ENCODE assay signal across 15 cellular contexts in genomic region chr12:125346361-125346760, GRCh38.
A peak's percentile ranks its signal among the peaks of the same experiment; 100 is the strongest.
DNase-seq lines count a peak whose midpoint lies in the region; ATAC-seq and TF ChIP-seq lines count a peak whose summit lies in the region.
"Had no signal": no experiment of that assay in that cellular context is flagged by ENCODE, and none has a peak within 500 bp of the region (broad histone marks: within the 10 kb centered on the region; RNA-seq: fewer than 3 reads in every experiment).

No MANE protein-coding gene starts in this region.

- H4K5ac ChIP-seq in mesendoderm (ENCODE audit: low read length) = no peak overlapping the region

- TF ChIP-seq POLR2A in esophagus muscularis mucosa (IDR thresholded peaks at IDR 0.05; ENCODE audit: low read depth) = no peak

- no peak for ATAC-seq in HG03460 (IDR thresholded peaks at IDR 0.05; ENCODE audit: unreplicated experiment)
- ATAC-seq in GM19324 (IDR thresholded peaks at IDR 0.05; ENCODE audit: low FRiP score, unreplicated experiment) = no peak
- ATAC-seq: Right ventricle myocardium inferior had no signal

- H3K79me2 ChIP-seq in mesendoderm (ENCODE audit: control insufficient read depth, insufficient read depth, low read length) = no peaks in the 10 kb centered on the region

- peaks cover 0 to under 1% (median 0%) of the 10 kb centered on the region in 4 donors for H3K9me3 ChIP-seq in esophagus muscularis mucosa
- H3K9me3 ChIP-seq: esophagus squamous epithelium, transverse colon had no signal

- H4K8ac ChIP-seq in mesendoderm (ENCODE audit: low read depth, low read length) = no peak overlapping the region

- H3K4me3 ChIP-seq in mesendoderm (ENCODE audit: low read length) (no peak overlapping the region), esophagus muscularis mucosa (no peak overlapping the region)
- H3K4me3 ChIP-seq: esophagus squamous epithelium, smooth muscle cell, transverse colon had no signal

- H2BK5ac ChIP-seq in mesendoderm (ENCODE audit: low read length) = no peak overlapping the region

- intact Hi-C loops in esophagus muscularis mucosa (cut with DNase I) = no loop called here

- peak; percentile 43 for TF ChIP-seq CTCF in GM10266 (IDR thresholded peaks at IDR 0.05; ENCODE audit: control insufficient read depth, insufficient read depth, low read depth, missing control alignments)
- no peak for TF ChIP-seq CTCF in esophagus muscularis mucosa (IDR thresholded peaks at IDR 0.05)

- H3K4me2 ChIP-seq in mesendoderm (ENCODE audit: low read length) = no peak overlapping the region
- H3K4me2 ChIP-seq: KMS-11, smooth muscle cell had no signal

- DNase-seq in GM10266 (ENCODE audit: extremely low spot score) = no peak
- peak; percentile 78 for DNase-seq in NAMALWA (ENCODE audit: low spot score)
- DNase-seq in dermis blood vessel endothelial cell = peak; percentile 39
- peak; percentile 43 for DNase-seq in mesendoderm
- no peak for DNase-seq in esophagus muscularis mucosa (ENCODE audit: extremely low spot score)
- DNase-seq in UCSD-AML1 (lab: John Stamatoyannopoulos, UW; ENCODE audit: unreplicated experiment) = no peak
- DNase-seq: activated CD8-positive, alpha-beta memory T cell treated with anti-CD3 and anti-CD28 coated beads, Interleukin-2, amount 50 U/mL, for 48 hours; esophagus squamous epithelium; NCI-H2171 treated with DMSO at 0.1 percent for 48 hours; transverse colon had no signal

- H3K4me1 ChIP-seq in mesendoderm (ENCODE audit: control insufficient read depth, low read depth, low read length) (no peaks in the 10 kb centered on the region), esophagus muscularis mucosa (no peaks in the 10 kb centered on the region)
- H3K4me1 ChIP-seq: esophagus squamous epithelium had no signal

- no peaks in the 10 kb centered on the region for H3K27me3 ChIP-seq in mesendoderm (ENCODE audit: insufficient read depth, low read length, poor library complexity)
- peaks cover 0 to 30% (median 0%) of the 10 kb centered on the region in 4 donors for H3K27me3 ChIP-seq in esophagus muscularis mucosa
- H3K27me3 ChIP-seq: esophagus squamous epithelium, transverse colon had no signal

- no peak overlapping the region for H2BK120ac ChIP-seq in mesendoderm (ENCODE audit: low read depth, low read length)

- no peaks in the 10 kb centered on the region for H3K79me1 ChIP-seq in mesendoderm (ENCODE audit: low read length)

- TF ChIP-seq EP300 in esophagus muscularis mucosa (IDR thresholded peaks at IDR 0.05) = no peak

- H3K27ac ChIP-seq in mesendoderm (ENCODE audit: low read depth, low read length) (no peak overlapping the region), esophagus muscularis mucosa (replicated peaks in 1 of 4) (no peak overlapping the region)
- H3K27ac ChIP-seq: esophagus squamous epithelium, KMS-11, transverse colon had no signal

- H3K9ac ChIP-seq in mesendoderm (ENCODE audit: low read length) = no peak overlapping the region
- H3K9ac ChIP-seq: KMS-11 had no signal

- H3K18ac ChIP-seq in mesendoderm (ENCODE audit: low read length) = no peak overlapping the region

- WGBS in mesendoderm (ENCODE audit: extremely low coverage, insufficient coverage, low lambda C conversion rate) = no CpG with 5 or more reads among the region's 4 CpGs
- 23% methylated on average over 4 of the region's 4 CpGs for WGBS in esophagus muscularis mucosa

- no peak overlapping the region for H2BK15ac ChIP-seq in mesendoderm (replicated peaks; ENCODE audit: low read depth)

- H3K56ac ChIP-seq in mesendoderm (ENCODE audit: low read length) = no peak overlapping the region

- no peak overlapping the region for H3K23ac ChIP-seq in mesendoderm (ENCODE audit: low read length)

- H2AK5ac ChIP-seq in mesendoderm (ENCODE audit: low read length) = no peak overlapping the region

- H3K36me3 ChIP-seq in mesendoderm (ENCODE audit: control insufficient read depth, insufficient read depth, low read length) = no peaks in the 10 kb centered on the region
- H3K36me3 ChIP-seq in esophagus muscularis mucosa = no peaks in the 10 kb centered on the region
- H3K36me3 ChIP-seq: esophagus squamous epithelium, transverse colon had no signal

- no peak overlapping the region for H3K4ac ChIP-seq in mesendoderm (ENCODE audit: low read depth, low read length)

Comparison
In these comparisons a context has a peak if more than half of its experiments do, and no peak if none do; other contexts are left out.
1. DNase-seq: peak in NAMALWA (single experiment), dermis blood vessel endothelial cell (single experiment) and mesendoderm (single experiment); none in GM10266 (single experiment), esophagus muscularis mucosa (single experiment) and UCSD-AML1 (single experiment).